In genomic region chr1:243465081-243465480, GRCh38 we compare ENCODE assay signal across 21 cellular contexts.
"Had no signal": no experiment of that assay in that cellular context is flagged by ENCODE, and none has a peak within 500 bp of the region (broad histone marks: within the 10 kb centered on the region; RNA-seq: fewer than 3 reads in every experiment).

No MANE protein-coding gene starts in this region.

- H3K27ac ChIP-seq: body of pancreas, lower lobe of right lung, pancreas, skin epidermis, transverse colon had no signal

- ATAC-seq: activated CD8-positive, alpha-beta T cell treated with anti-CD3 and anti-CD28 coated beads, Interleukin-2, amount 10 ng/mL, durations not matched to agents 7 days and 5 days; activated naive CD8-positive, alpha-beta T cell treated with anti-CD3 and anti-CD28 coated beads, Interleukin-2, amount 50 U/mL, for 24 hours; body of pancreas; lower lobe of right lung; natural killer cell; pancreas; right cardiac atrium; T-helper 17 cell had no signal

- H3K27ac Mint-ChIP-seq: activated CD4-positive, alpha-beta T cell treated with anti-CD3 and anti-CD28 coated beads, Interleukin-2, amount 10 ng/mL, durations not matched to agents 24 days and 14 days; activated CD8-positive, alpha-beta T cell treated with anti-CD3 and anti-CD28 coated beads, Interleukin-2, amount 10 ng/mL, durations not matched to agents 7 days and 5 days; activated naive CD8-positive, alpha-beta T cell treated with anti-CD3 and anti-CD28 coated beads, Interleukin-2, amount 50 U/mL, for 24 hours; activated T-helper 1 cell treated with anti-CD3 and anti-CD28 coated beads, Interleukin-12 subunit alpha, Interleukin-12 subunit beta, Interleukin-2, Interleukin-4 antibody, amounts not matched to agents 30 ng/mL and 10 ng/mL and 1 ng/mL, durations not matched to agents 14 hours and 24 hours and 36 hours; dendritic cell treated with granulocyte-macrophage colony-stimulating factor and Interleukin-4, amounts not matched to agents 40 ng/mL and 50 ng/mL, for 4 days; natural killer cell; stimulated activated naive CD8-positive, alpha-beta T cell treated with anti-CD3 and anti-CD28 coated beads, Interleukin-15, Interleukin-2, amounts not matched to agents 100 ng/mL and 50 ng/mL, for 24 hours; T-helper 17 cell had no signal

- H3K9me3 ChIP-seq: body of pancreas, lower lobe of right lung, pancreas, transverse colon had no signal

- H3K4me3 ChIP-seq: body of pancreas, lower lobe of right lung, pancreas, skin epidermis, transverse colon had no signal

- H3K36me3 ChIP-seq: pancreas, transverse colon had no signal

- H3K4me1 ChIP-seq: body of pancreas, lower lobe of right lung, pancreas, transverse colon had no signal

- H3K4me3 Mint-ChIP-seq: activated CD4-positive, alpha-beta T cell treated with anti-CD3 and anti-CD28 coated beads, Interleukin-2, amount 10 ng/mL, durations not matched to agents 24 days and 14 days; activated CD8-positive, alpha-beta T cell treated with anti-CD3 and anti-CD28 coated beads, Interleukin-2, amount 10 ng/mL, durations not matched to agents 7 days and 5 days; activated naive CD8-positive, alpha-beta T cell treated with anti-CD3 and anti-CD28 coated beads, Interleukin-2, amount 50 U/mL, for 24 hours; activated T-helper 1 cell treated with anti-CD3 and anti-CD28 coated beads, Interleukin-12 subunit alpha, Interleukin-12 subunit beta, Interleukin-2, Interleukin-4 antibody, amounts not matched to agents 30 ng/mL and 10 ng/mL and 1 ng/mL, durations not matched to agents 14 hours and 24 hours and 36 hours; dendritic cell treated with granulocyte-macrophage colony-stimulating factor and Interleukin-4, amounts not matched to agents 40 ng/mL and 50 ng/mL, for 4 days; natural killer cell; stimulated activated naive CD8-positive, alpha-beta T cell treated with anti-CD3 and anti-CD28 coated beads, Interleukin-15, Interleukin-2, amounts not matched to agents 100 ng/mL and 50 ng/mL, for 24 hours; T-helper 17 cell had no signal

- H3K9me3 Mint-ChIP-seq: activated CD4-positive, alpha-beta T cell treated with anti-CD3 and anti-CD28 coated beads, Interleukin-2, amount 10 ng/mL, durations not matched to agents 24 days and 14 days; activated naive CD8-positive, alpha-beta T cell treated with anti-CD3 and anti-CD28 coated beads, Interleukin-2, amount 50 U/mL, for 24 hours; activated T-helper 1 cell treated with anti-CD3 and anti-CD28 coated beads, Interleukin-12 subunit alpha, Interleukin-12 subunit beta, Interleukin-2, Interleukin-4 antibody, amounts not matched to agents 30 ng/mL and 10 ng/mL and 1 ng/mL, durations not matched to agents 14 hours and 24 hours and 36 hours; dendritic cell treated with granulocyte-macrophage colony-stimulating factor and Interleukin-4, amounts not matched to agents 40 ng/mL and 50 ng/mL, for 4 days; natural killer cell; stimulated activated naive CD8-positive, alpha-beta T cell treated with anti-CD3 and anti-CD28 coated beads, Interleukin-15, Interleukin-2, amounts not matched to agents 100 ng/mL and 50 ng/mL, for 24 hours had no signal

- H3K27me3 Mint-ChIP-seq: activated CD4-positive, alpha-beta T cell treated with anti-CD3 and anti-CD28 coated beads, Interleukin-2, amount 10 ng/mL, durations not matched to agents 24 days and 14 days; activated naive CD8-positive, alpha-beta T cell treated with anti-CD3 and anti-CD28 coated beads, Interleukin-2, amount 50 U/mL, for 24 hours; dendritic cell treated with granulocyte-macrophage colony-stimulating factor and Interleukin-4, amounts not matched to agents 40 ng/mL and 50 ng/mL, for 4 days; stimulated activated naive CD8-positive, alpha-beta T cell treated with anti-CD3 and anti-CD28 coated beads, Interleukin-15, Interleukin-2, amounts not matched to agents 100 ng/mL and 50 ng/mL, for 24 hours; T-helper 17 cell had no signal

- FAIRE-seq: kidney, pancreas, urothelium cell line had no signal

- DNase-seq: activated CD4-positive, alpha-beta T cell treated with anti-CD3 and anti-CD28 coated beads, Interleukin-2, amount 10 ng/mL, durations not matched to agents 24 days and 14 days; activated CD8-positive, alpha-beta T cell treated with anti-CD3 and anti-CD28 coated beads, Interleukin-2, amount 10 ng/mL, durations not matched to agents 7 days and 5 days; activated gamma-delta T cell; activated naive CD4-positive, alpha-beta T cell treated with anti-CD3 and anti-CD28 coated beads, Interleukin-2, amount 50 U/mL, for 16 hours; activated naive CD8-positive, alpha-beta T cell treated with anti-CD3 and anti-CD28 coated beads, Interleukin-2, amount 50 U/mL, for 24 hours; body of pancreas; effector CD8-positive, alpha-beta T cell; foreskin melanocyte; kidney; lower lobe of right lung; natural killer cell; pancreas; right cardiac atrium; stimulated activated CD4-positive, alpha-beta T cell treated with anti-CD3 and anti-CD28 coated beads, Interleukin-1b, Interleukin-23, amount 100 ng/mL, for 48 hours; T-helper 17 cell; transverse colon had no signal

- H3K4me1 Mint-ChIP-seq: activated CD4-positive, alpha-beta T cell treated with anti-CD3 and anti-CD28 coated beads, Interleukin-2, amount 10 ng/mL, durations not matched to agents 24 days and 14 days; activated naive CD8-positive, alpha-beta T cell treated with anti-CD3 and anti-CD28 coated beads, Interleukin-2, amount 50 U/mL, for 24 hours; natural killer cell; T-helper 17 cell had no signal

- H3K36me3 Mint-ChIP-seq: natural killer cell had no signal

- H3K27me3 ChIP-seq: body of pancreas, pancreas, transverse colon had no signal
